In the genomic region with DNA sequence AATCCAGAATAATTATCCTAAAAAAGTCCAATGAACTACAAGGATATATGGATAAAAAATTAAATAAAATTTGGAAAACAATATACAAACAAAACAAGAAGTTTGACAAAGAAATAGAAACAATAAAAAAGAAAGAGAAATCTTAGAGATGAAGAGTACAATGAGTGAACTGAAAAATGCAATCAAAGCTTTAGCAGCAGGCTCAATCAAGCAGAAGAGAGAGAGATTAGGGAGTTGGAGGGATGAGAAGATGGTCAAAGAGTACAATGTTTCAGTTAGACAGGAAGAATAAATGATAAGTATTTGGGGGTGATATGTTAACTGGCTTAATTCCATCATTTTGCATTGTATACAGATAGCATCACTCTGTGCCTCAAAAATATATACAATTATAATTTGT, we compare ENCODE assay signal across 32 cellular contexts. TPM values are rescaled to one million over a fixed set of nuclear protein-coding genes. Genes with fewer than 3 reads are reported as not detected.
DNase-seq lines count a peak whose midpoint lies in the region; ATAC-seq, FAIRE-seq and TF ChIP-seq lines count a peak whose summit lies in the region.
"Had no signal": no experiment of that assay in that cellular context is flagged by ENCODE, and none has a peak within 500 bp of the region (broad histone marks: within the 10 kb centered on the region; RNA-seq: fewer than 3 reads in every experiment).

No MANE protein-coding gene starts in this region.

- no peaks in the 10 kb centered on the region for H3K4me1 ChIP-seq in SK-N-SH (ENCODE audit: control insufficient read depth in 1 of 2, insufficient read depth in 2 of 2, low read depth in 1 of 2, low read length in 1 of 2)
- H3K4me1 ChIP-seq in GM23338 (ENCODE audit: insufficient read depth) = no peaks in the 10 kb centered on the region
- no peaks in the 10 kb centered on the region for H3K4me1 ChIP-seq in K562 (replicated peaks in 1 of 2; ENCODE audit: control insufficient read depth in 2 of 2, insufficient read depth in 2 of 2, low read length in 2 of 2)
- H3K4me1 ChIP-seq: BE2C had no signal

- CTCF ChIA-PET in SK-N-SH (lab: Yijun Ruan, JAX) = no interaction called here
- CTCF ChIA-PET in K562 (lab: Yijun Ruan, JAX; ENCODE audit: low intra/inter-chr PET ratio) = no interaction called here

- H3K27ac Mint-ChIP-seq in GM23338 = no peak overlapping the region
- H3K27ac Mint-ChIP-seq: CD4-positive, alpha-beta memory T cell; CD4-positive, CD25-positive, alpha-beta regulatory T cell; CD8-positive, alpha-beta memory T cell had no signal

- H3K36me3 ChIP-seq in SK-N-SH (replicated peaks in 1 of 2; ENCODE audit: control insufficient read depth in 1 of 2, insufficient read depth in 2 of 2, low read length in 1 of 2) (peaks cover 13 to 14% of the 10 kb centered on the region in 2 experiments), GM23338 (ENCODE audit: insufficient read depth) (peaks cover 13% of the 10 kb centered on the region; the same call in 1 of the 2 replicates), K562 (ENCODE audit: control insufficient read depth, insufficient read depth, low read length) (peaks cover 44% of the 10 kb centered on the region; the same call in 1 of the 3 replicates)

- peaks cover 54% of the 10 kb centered on the region for H3K36me3 Mint-ChIP-seq in GM23338 (ENCODE audit: low read depth)

- H3K4me3 ChIP-seq in SK-N-SH (ENCODE audit: low read depth in 2 of 2, low read length in 1 of 2) (no peak overlapping the region), GM23338 (no peak overlapping the region), K562 (no peak overlapping the region)
- H3K4me3 ChIP-seq: BLaER1 had no signal

- TF ChIP-seq EP300 in SK-N-SH (IDR thresholded peaks at IDR 0.05; ENCODE audit: borderline replicate concordance in 1 of 2, low read depth in 1 of 2, low read length in 1 of 2) = no peak
- TF ChIP-seq EP300 in K562 (IDR thresholded peaks at IDR 0.05; ENCODE audit: low read length) = no peak

- H3K4me2 ChIP-seq in SK-N-SH (no peak overlapping the region), GM23338 (no peak overlapping the region), K562 (ENCODE audit: insufficient read depth, low read length) (no peak overlapping the region)
- H3K4me2 ChIP-seq: BLaER1 had no signal

- no peaks in the 10 kb centered on the region for H3K9me1 ChIP-seq in K562 (ENCODE audit: control insufficient read depth, insufficient read depth, low read length)

- H3K27ac ChIP-seq in SK-N-SH (ENCODE audit: low read depth in 2 of 2, low read length in 1 of 2) = no peak overlapping the region
- H3K27ac ChIP-seq in GM23338 (ENCODE audit: low read depth) = peak overlapping the region; percentile 10; the same call in 1 of the 2 replicates
- no peak overlapping the region for H3K27ac ChIP-seq in K562 (ENCODE audit: extremely low read depth, low read depth, low read length)
- H3K27ac ChIP-seq: BLaER1 had no signal

- peak; percentile 17 for FAIRE-seq in G401.6 (lab: Jason Lieb, UNC)
- FAIRE-seq in K562 (lab: Jason Lieb, UNC) = no peak
- FAIRE-seq: A204.1, GM12892, GM18507, GM19239 had no signal

- BruUV-seq in K562 (replicated peaks; lab: Mats Ljungman, UMichigan) = no TSS peak

- H3K4me3 Mint-ChIP-seq in GM23338 = no peak overlapping the region
- H3K4me3 Mint-ChIP-seq: CD14-positive monocyte; CD4-positive, alpha-beta memory T cell; CD4-positive, CD25-positive, alpha-beta regulatory T cell; CD8-positive, alpha-beta memory T cell had no signal

- H3K27me3 ChIP-seq in SK-N-SH (ENCODE audit: insufficient read depth) = no peaks in the 10 kb centered on the region
- no peaks in the 10 kb centered on the region for H3K27me3 ChIP-seq in GM23338 (ENCODE audit: insufficient read depth)
- H3K27me3 ChIP-seq in K562 (ENCODE audit: control insufficient read depth in 2 of 2, insufficient read depth in 2 of 2, low read length in 2 of 2) = no peaks in the 10 kb centered on the region
- H3K27me3 ChIP-seq: BE2C, BLaER1 had no signal

- no peak for TF ChIP-seq POLR2A in K562 (conservative IDR thresholded peaks at IDR 0.05)

- TF ChIP-seq RAD21 in SK-N-SH (IDR thresholded peaks at IDR 0.05; ENCODE audit: low read length) = no peak
- no peak for TF ChIP-seq RAD21 in K562 (CRISPR knock-in tag; conservative IDR thresholded peaks at IDR 0.05 in 1 of 2, IDR thresholded peaks at IDR 0.05 in 1 of 2)

- no peaks in the 10 kb centered on the region for H3K9me3 Mint-ChIP-seq in GM23338

- in situ Hi-C loops in K562 (cut with MboI) = no loop called here

- no peaks in the 10 kb centered on the region for H3F3A ChIP-seq in SK-N-SH (replicated peaks; ENCODE audit: insufficient read depth)
- no peaks in the 10 kb centered on the region for H3F3A ChIP-seq in GM23338 (replicated peaks; ENCODE audit: low read depth)

- POLR2A ChIA-PET in SK-N-SH (lab: Yijun Ruan, JAX) (no interaction called here), K562 (lab: Yijun Ruan, JAX) (no interaction called here)

- DNase-seq in SK-N-SH (no peak), GM23338 (ENCODE audit: low spot score) (no peak), K562 (ENCODE audit: extremely low read depth in 1 of 4, low spot score in 3 of 4) (no peak), RKO (ENCODE audit: low spot score) (no peak), NAMALWA (ENCODE audit: low spot score) (no peak)
- DNase-seq: 8988T; ACHN; BE2C; C1 segment of cervical spinal cord; CD4-positive, alpha-beta memory T cell; CD4-positive, CD25-positive, alpha-beta regulatory T cell; CD8-positive, alpha-beta memory T cell; COR-L47; DMS153; DMS53; DMS79; DND-41; EL; GF-D8 had no signal

- no peaks in the 10 kb centered on the region for H4K20me1 ChIP-seq in SK-N-SH (ENCODE audit: insufficient read depth)
- 0 out of 2 replicates have a peak, but pooled peaks cover 3% of the 10 kb centered on the region for H4K20me1 ChIP-seq in GM23338 (replicated peaks; ENCODE audit: insufficient read depth)
- H4K20me1 ChIP-seq in K562 (replicated peaks; ENCODE audit: control insufficient read depth, insufficient read depth, low read length) = no peaks in the 10 kb centered on the region
- H4K20me1 ChIP-seq: BLaER1 had no signal

- H2AFZ ChIP-seq in SK-N-SH (ENCODE audit: low read depth) (no peak overlapping the region), GM23338 (no peak overlapping the region), K562 (ENCODE audit: low read depth, low read length) (no peak overlapping the region)

- peaks cover 3% of the 10 kb centered on the region for H3K27me3 Mint-ChIP-seq in GM23338 (ENCODE audit: insufficient read depth, low read depth, poor library complexity)
- H3K27me3 Mint-ChIP-seq: CD4-positive, alpha-beta memory T cell; CD4-positive, CD25-positive, alpha-beta regulatory T cell; CD8-positive, alpha-beta memory T cell had no signal

- ATAC-seq in SK-N-SH treated with all-trans-retinoic acid at 6 μM for 48 hours = no peak
- ATAC-seq in GM23338 = no peak
- ATAC-seq in K562 = no peak
- no peak for ATAC-seq in HG03196 (IDR thresholded peaks at IDR 0.05; ENCODE audit: unreplicated experiment)

- intact Hi-C loops in K562 (cut with micrococcal nuclease) = no loop called here

- H3K9ac ChIP-seq in SK-N-SH = no peak overlapping the region
- H3K9ac ChIP-seq in K562 (ENCODE audit: insufficient read depth in 1 of 2, low read depth in 2 of 2, low read length in 2 of 2) = no peak overlapping the region
- H3K9ac ChIP-seq: BLaER1 had no signal

- peaks cover 7% of the 10 kb centered on the region for H3K4me1 Mint-ChIP-seq in GM23338
- H3K4me1 Mint-ChIP-seq: CD14-positive monocyte; CD4-positive, alpha-beta memory T cell; CD8-positive, alpha-beta memory T cell had no signal

- TF ChIP-seq CTCF in SK-N-SH (IDR thresholded peaks at IDR 0.05) = no peak
- no peak for TF ChIP-seq CTCF in GM23338 (conservative IDR thresholded peaks at IDR 0.05; ENCODE audit: low read depth in 2 of 2)
- TF ChIP-seq CTCF in K562 (IDR thresholded peaks at IDR 0.05 in 2 of 3, conservative IDR thresholded peaks at IDR 0.05 in 1 of 3; ENCODE audit: insufficient read depth in 2 of 3, low read depth in 1 of 3, low read length in 3 of 3) = no peak

- H3K79me2 ChIP-seq in SK-N-SH (ENCODE audit: insufficient read depth) (peaks cover 17% of the 10 kb centered on the region; the same call in 1 of the 2 replicates), GM23338 (replicated peaks; ENCODE audit: insufficient read depth) (peaks cover 33% of the 10 kb centered on the region), K562 (ENCODE audit: control insufficient read depth, insufficient read depth, low read length) (no peaks in the 10 kb centered on the region; the same call in 1 of the 3 replicates)

- H3K9me2 ChIP-seq in SK-N-SH (no peaks in the 10 kb centered on the region), GM23338 (ENCODE audit: insufficient read depth) (no peaks in the 10 kb centered on the region)

- no peaks in the 10 kb centered on the region for H3K9me3 ChIP-seq in SK-N-SH
- H3K9me3 ChIP-seq in K562 (replicated peaks; ENCODE audit: control insufficient read depth, insufficient read depth, low read depth, low read length) = no peaks in the 10 kb centered on the region; the same call in 1 of the 2 replicates
- H3K9me3 ChIP-seq: BE2C had no signal

RNA-seq across cellular contexts. Expression of a gene that starts 29.9 kb away (rescaled TPM):
- polyA plus RNA-seq in SK-N-SH (2012; rRNA removed) (1.4 and 2.6 TPM in 2 replicates), GM23338 (2016; fragmentation: Nextera tagmentation; extraction: Ambion mirVana) (4.5 and 6.9 TPM in 2 replicates), K562 (2011; rRNA removed) (8.4 and 11.2 TPM in 2 replicates), K562 (2014; fragmentation: Illumina TruSeq; extraction: Trizol) (6.7 and 8.1 TPM in 2 replicates), K562 (2014; fragmentation: Nextera tagmentation; extraction: Ambion mirVana) (1 to 10 TPM; 1.5 to 2.1 TPM), K562 (2014; rRNA removed) (5.9 and 8.0 TPM in 2 replicates)
- polyA plus RNA-seq in SK-N-SH (2012; cell fraction: cytosol; rRNA removed) = 1.7 TPM in 2 replicates
- 3.0 and 5.8 TPM in 2 replicates for polyA plus RNA-seq in SK-N-SH (2012; cell fraction: nucleus; rRNA removed)
- 14.7 and 20.6 TPM in 2 replicates for total RNA-seq in GM23338 (2014; rRNA removed; shearing (Covaris generic))
- total RNA-seq in K562 (2011; cell fraction: chromatin; rRNA removed; ENCODE audit: low replicate concordance) = 21.5 and 73.7 TPM in 2 replicates
- 11.8 and 18.8 TPM in 2 replicates for total RNA-seq in K562 (2011; cell fraction: nucleolus; rRNA removed)
- total RNA-seq in K562 (2011; cell fraction: nucleoplasm; rRNA removed) = 22.8 and 23.6 TPM in 2 replicates
- total RNA-seq in K562 (2014; rRNA removed) (8.8 and 10.2 TPM in 2 replicates), K562 (2014; rRNA removed; fragmentation: Illumina TruSeq; extraction: Trizol) (15.8 and 18.3 TPM in 2 replicates), K562 (2015; rRNA removed; fragmentation: Illumina TruSeq; extraction: Trizol) (15.8 and 19.0 TPM in 2 replicates), K562 (2021) (8.8 and 10.8 TPM in 2 replicates)
- 0.95 and 3.2 TPM in 2 replicates for polyA plus RNA-seq in K562 (2011; cell fraction: cytosol; rRNA removed)
- polyA plus RNA-seq in K562 (2011; cell fraction: nucleus; rRNA removed) = 17.6 and 20.5 TPM in 2 replicates
- 5.4 TPM in 2 replicates for polyA plus RNA-seq in K562 (2012)
- polyA minus RNA-seq in K562 (2011; rRNA and poly(A)+ RNA removed) = 33.6 and 44.6 TPM in 2 replicates
- polyA minus RNA-seq in K562 (2011; cell fraction: cytosol; rRNA and poly(A)+ RNA removed) = 12.7 and 13.5 TPM in 2 replicates
- polyA minus RNA-seq in K562 (2011; cell fraction: nucleus; rRNA and poly(A)+ RNA removed) = 33.3 and 58.1 TPM in 2 replicates

RNA-seq across cellular contexts. Expression of a gene that starts 51.9 kb away (rescaled TPM):
- not detected in 2 replicates for polyA plus RNA-seq in SK-N-SH (2012; rRNA removed)
- not detected in 2 replicates for polyA plus RNA-seq in SK-N-SH (2012; cell fraction: cytosol; rRNA removed)
- polyA plus RNA-seq in SK-N-SH (2012; cell fraction: nucleus; rRNA removed) = not detected in 2 replicates
- not detected in 2 replicates for total RNA-seq in GM23338 (2014; rRNA removed; shearing (Covaris generic))
- not detected in 2 replicates for polyA plus RNA-seq in GM23338 (2016; fragmentation: Nextera tagmentation; extraction: Ambion mirVana)
- total RNA-seq in K562 (2011; cell fraction: chromatin; rRNA removed; ENCODE audit: low replicate concordance) = not detected in 2 replicates
- not detected in 2 replicates for total RNA-seq in K562 (2011; cell fraction: nucleolus; rRNA removed)
- total RNA-seq in K562 (2011; cell fraction: nucleoplasm; rRNA removed) = not detected in 2 replicates
- total RNA-seq in K562 (2014; rRNA removed) = not detected in 2 replicates
- not detected in 2 replicates for total RNA-seq in K562 (2014; rRNA removed; fragmentation: Illumina TruSeq; extraction: Trizol)
- not detected in 2 replicates for total RNA-seq in K562 (2015; rRNA removed; fragmentation: Illumina TruSeq; extraction: Trizol)
- not detected in 2 replicates for total RNA-seq in K562 (2021)
- not detected in 2 replicates for polyA plus RNA-seq in K562 (2011; rRNA removed)
- not detected in 2 replicates for polyA plus RNA-seq in K562 (2011; cell fraction: cytosol; rRNA removed)
- not detected in 2 replicates for polyA plus RNA-seq in K562 (2011; cell fraction: nucleus; rRNA removed)
- polyA plus RNA-seq in K562 (2012) = not detected in 2 replicates
- polyA plus RNA-seq in K562 (2014; fragmentation: Illumina TruSeq; extraction: Trizol) = not detected in 2 replicates
- polyA plus RNA-seq in K562 (2014; fragmentation: Nextera tagmentation; extraction: Ambion mirVana) = not detected
- not detected in 2 replicates for polyA plus RNA-seq in K562 (2014; rRNA removed)
- not detected in 2 replicates for polyA minus RNA-seq in K562 (2011; rRNA and poly(A)+ RNA removed)
- polyA minus RNA-seq in K562 (2011; cell fraction: cytosol; rRNA and poly(A)+ RNA removed) = not detected in 2 replicates
- polyA minus RNA-seq in K562 (2011; cell fraction: nucleus; rRNA and poly(A)+ RNA removed) = not detected in 2 replicates
- total RNA-seq: A673; CD4-positive, alpha-beta memory T cell; CD4-positive, CD25-positive, alpha-beta regulatory T cell; CD8-positive, alpha-beta memory T cell; Daoy; G401 had no signal
- polyA plus RNA-seq: AG04450; CD14-positive monocyte; CD4-positive, alpha-beta memory T cell; CD4-positive, CD25-positive, alpha-beta regulatory T cell; CD8-positive, alpha-beta memory T cell had no signal
